8 cellular contexts compared by ENCODE assay signal in the genomic region with DNA sequence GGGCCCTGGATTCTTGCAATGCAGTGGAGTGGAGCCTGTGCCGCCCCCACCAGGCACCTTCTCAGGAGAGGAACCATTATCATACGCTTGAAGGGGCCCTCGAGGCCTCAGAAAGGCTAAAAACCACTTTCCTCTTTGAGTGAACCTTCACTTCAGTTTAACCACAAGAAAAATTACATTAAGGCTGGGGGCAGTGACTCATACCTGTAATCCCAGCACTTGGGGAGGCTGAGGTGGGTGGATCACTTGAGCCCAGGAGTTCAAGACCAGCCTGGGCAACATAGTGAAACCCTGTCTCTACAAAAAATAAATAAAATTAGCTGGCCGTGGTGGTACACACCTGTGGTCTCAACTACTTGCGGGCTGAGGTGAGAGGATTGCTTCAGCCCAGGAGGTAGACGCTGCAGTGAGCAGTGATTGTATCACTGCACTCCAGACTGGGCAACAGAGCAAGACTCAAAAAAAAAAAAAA.
DNase-seq lines count a peak whose midpoint lies in the region; ATAC-seq, FAIRE-seq and TF ChIP-seq lines count a peak whose summit lies in the region.
"Not testable (repeated sequence)": the region's sequence is repeated elsewhere in the genome, so short reads cannot be mapped to it uniquely, and the experiment has no call there.

No MANE protein-coding gene starts in this region.

- ATAC-seq in GM18870 (IDR thresholded peaks at IDR 0.05; ENCODE audit: unreplicated experiment) (peak; percentile 62), HG02759 (IDR thresholded peaks at IDR 0.05; ENCODE audit: unreplicated experiment) (peak; percentile 74)
- not testable (repeated sequence) for ATAC-seq in IMR-90 (ENCODE audit: low read depth); K562
- peak; percentile 93 for ATAC-seq in activated CD8-positive, alpha-beta T cell treated with anti-CD3 and anti-CD28 coated beads for 36 hours

- not testable (repeated sequence) for TF ChIP-seq CTCF in IMR-90 (conservative IDR thresholded peaks at IDR 0.05; ENCODE audit: low read depth, low read length); OCI-LY7 (conservative IDR thresholded peaks at IDR 0.05; ENCODE audit: low read length); activated CD8-positive, alpha-beta T cell treated with anti-CD3 and anti-CD28 coated beads for 36 hours (IDR thresholded peaks at IDR 0.05); K562 (IDR thresholded peaks at IDR 0.05 in 2 of 3, conservative IDR thresholded peaks at IDR 0.05 in 1 of 3; ENCODE audit: insufficient read depth in 2 of 3, low read depth in 1 of 3, low read length in 3 of 3)

- H3K9me3 Mint-ChIP-seq in activated CD8-positive, alpha-beta T cell treated with anti-CD3 and anti-CD28 coated beads for 36 hours, result not testable (repeated sequence)

- H4K5ac ChIP-seq in IMR-90 (ENCODE audit: low read depth, low read length), result not testable (repeated sequence)

- 76% methylated on average over 3 of the region's 6 CpGs; no CpG with 5 or more reads in 1 of the 2 experiments for WGBS in IMR-90 (ENCODE audit: extremely low coverage in 2 of 2, insufficient read length in 1 of 2), 2 experiments
- WGBS in K562 (ENCODE audit: insufficient coverage, low coverage, missing lambda C conversion rate), result 59% methylated on average over 6 of the region's 6 CpGs

- not testable (repeated sequence) for H2AK9ac ChIP-seq in IMR-90 (replicated peaks; ENCODE audit: low read depth, low read length, poor library complexity)

- not testable (repeated sequence) for H3K56ac ChIP-seq in IMR-90 (ENCODE audit: extremely low read depth, insufficient read depth, low read length)

- not testable (repeated sequence) for H3K36me3 ChIP-seq in IMR-90 (ENCODE audit: control insufficient read depth, insufficient read depth, low read length); OCI-LY7 (ENCODE audit: insufficient read depth, low read length); K562 (ENCODE audit: control insufficient read depth, insufficient read depth, low read length)

- H3K4me1 ChIP-seq in IMR-90 (ENCODE audit: control insufficient read depth, insufficient read depth, low read length) (peaks cover 23% of the 10 kb centered on the region), OCI-LY7 (ENCODE audit: insufficient read depth, low read length, poor library complexity, severe bottlenecking) (peaks cover 44% of the 10 kb centered on the region), K562 (replicated peaks in 1 of 2; ENCODE audit: control insufficient read depth in 2 of 2, insufficient read depth in 2 of 2, low read length in 2 of 2) (peaks cover 6 to 24% of the 10 kb centered on the region in 2 experiments; a peak in 4 of 5 replicates)

- DNase-seq in DMS79 (lab: John Stamatoyannopoulos, UW) (peak; percentile 67), IMR-90 (peak; percentile 55), K562 (ENCODE audit: extremely low read depth in 1 of 4, low spot score in 3 of 4) (peak in 1 of 4 experiments; percentile 21)
- DNase-seq in OCI-LY7 (ENCODE audit: low spot score), result not testable (repeated sequence)
- DNase-seq in activated CD8-positive, alpha-beta T cell treated with anti-CD3 and anti-CD28 coated beads for 36 hours, result peak; percentile 86
- DNase-seq in stimulated activated CD4-positive, alpha-beta T cell treated with anti-CD3 and anti-CD28 coated beads, Interleukin-15, amount 100 ng/mL, for 48 hours (ENCODE audit: low read depth in 2 of 2), result peak; percentile 29 to 34

- not testable (repeated sequence) for H2BK5ac ChIP-seq in IMR-90 (ENCODE audit: low read depth, low read length, poor library complexity, severe bottlenecking)

- FAIRE-seq in K562 (lab: Jason Lieb, UNC), result not testable (repeated sequence)

- not testable (repeated sequence) for TF ChIP-seq EP300 in K562 (IDR thresholded peaks at IDR 0.05; ENCODE audit: low read length)

- dilution Hi-C loops in IMR-90 (cut with HindIII; ENCODE audit: low sequenced_read_pairs, unreplicated experiment), result not testable (repeated sequence)

- H2AK5ac ChIP-seq in IMR-90 (ENCODE audit: low read depth, low read length), result not testable (repeated sequence)

- H3K23ac ChIP-seq in IMR-90 (ENCODE audit: low read depth, low read length), result not testable (repeated sequence)

- not testable (repeated sequence) for H3K4ac ChIP-seq in IMR-90 (ENCODE audit: low read depth, low read length)

- H4K20me1 ChIP-seq in IMR-90 (ENCODE audit: insufficient read depth, low read length) (peaks cover 91% of the 10 kb centered on the region), K562 (replicated peaks; ENCODE audit: control insufficient read depth, insufficient read depth, low read length) (peaks cover 26% of the 10 kb centered on the region; the same call in 1 of the 2 replicates)
- H4K20me1 ChIP-seq in OCI-LY7 (ENCODE audit: insufficient read depth, low read length), result not testable (repeated sequence)

- not testable (repeated sequence) for H3K9ac ChIP-seq in IMR-90 (ENCODE audit: low read depth, low read length); K562 (ENCODE audit: insufficient read depth in 1 of 2, low read depth in 2 of 2, low read length in 2 of 2)

- not testable (repeated sequence) for H2AFZ ChIP-seq in IMR-90 (replicated peaks; ENCODE audit: low read length, poor library complexity); OCI-LY7 (ENCODE audit: low read length); K562 (ENCODE audit: low read depth, low read length)

- peaks cover 26% of the 10 kb centered on the region; the same call in 1 of the 2 replicates for H3K9me1 ChIP-seq in IMR-90 (ENCODE audit: insufficient read depth, low read length)
- not testable (repeated sequence) for H3K9me1 ChIP-seq in K562 (ENCODE audit: control insufficient read depth, insufficient read depth, low read length)

- peaks cover 10% of the 10 kb centered on the region for H3K36me3 Mint-ChIP-seq in activated CD8-positive, alpha-beta T cell treated with anti-CD3 and anti-CD28 coated beads for 36 hours (ENCODE audit: low read depth)

- H4K91ac ChIP-seq in IMR-90 (ENCODE audit: insufficient read depth, low read depth, low read length), result not testable (repeated sequence)

- H3K14ac ChIP-seq in IMR-90 (replicated peaks; ENCODE audit: low read depth, low read length), result not testable (repeated sequence)

- H3K18ac ChIP-seq in IMR-90 (ENCODE audit: low read depth, low read length), result not testable (repeated sequence)

- not testable (repeated sequence) for H3K9me2 ChIP-seq in OCI-LY7 (ENCODE audit: insufficient read depth, low read length)

- H3K9me3 ChIP-seq in IMR-90 (ENCODE audit: control insufficient read depth, insufficient read depth, low read length); OCI-LY7 (ENCODE audit: low read length); K562 (replicated peaks; ENCODE audit: control insufficient read depth, insufficient read depth, low read depth, low read length): not testable (repeated sequence)

- H3K4me1 Mint-ChIP-seq in activated CD8-positive, alpha-beta T cell treated with anti-CD3 and anti-CD28 coated beads for 36 hours (ENCODE audit: low read depth), result peaks cover 66% of the 10 kb centered on the region

- H2BK15ac ChIP-seq in IMR-90 (ENCODE audit: low read depth, low read length), result not testable (repeated sequence)

- POLR2A ChIA-PET in IMR-90 (lab: Charles Lee; ENCODE audit: unreplicated experiment); OCI-LY7 (lab: Charles Lee); K562 (lab: Yijun Ruan, JAX): not testable (repeated sequence)
- POLR2A ChIA-PET in activated CD8-positive, alpha-beta T cell treated with anti-CD3 and anti-CD28 coated beads for 36 hours (lab: Charles Lee), result interaction anchor here (1.0 kb wide), 1 partner anchor 9 kb away, joined by 4 read pairs; no protein-coding TSS in a partner anchor

- intact Hi-C loops in IMR-90 (cut with micrococcal nuclease); OCI-LY7 (cut with micrococcal nuclease; ENCODE audit: unreplicated experiment); activated CD8-positive, alpha-beta T cell treated with anti-CD3 and anti-CD28 coated beads for 36 hours (cut with micrococcal nuclease); K562 (cut with micrococcal nuclease): not testable (repeated sequence)

- H3K79me2 ChIP-seq in OCI-LY7 (ENCODE audit: insufficient read depth, low read depth, low read length) (peaks cover 63% of the 10 kb centered on the region), K562 (ENCODE audit: control insufficient read depth, insufficient read depth, low read length) (peaks cover 79% of the 10 kb centered on the region)

- peak overlapping the region; percentile 19 for H3K4me3 Mint-ChIP-seq in activated CD8-positive, alpha-beta T cell treated with anti-CD3 and anti-CD28 coated beads for 36 hours

- not testable (repeated sequence) for H4K8ac ChIP-seq in IMR-90 (ENCODE audit: low read depth in 2 of 2, low read length in 2 of 2)

- H3K27ac Mint-ChIP-seq in activated CD8-positive, alpha-beta T cell treated with anti-CD3 and anti-CD28 coated beads for 36 hours, result peak overlapping the region; percentile 72

- CTCF ChIA-PET in IMR-90 (lab: Yijun Ruan, JAX); OCI-LY7 (lab: Charles Lee; ENCODE audit: unreplicated experiment); activated CD8-positive, alpha-beta T cell treated with anti-CD3 and anti-CD28 coated beads for 36 hours (lab: Charles Lee); K562 (lab: Yijun Ruan, JAX; ENCODE audit: low intra/inter-chr PET ratio): not testable (repeated sequence)

- H3K27ac ChIP-seq in IMR-90 (ENCODE audit: insufficient read depth, low read length); OCI-LY7 (ENCODE audit: low read depth, low read length, poor library complexity, severe bottlenecking); K562 (ENCODE audit: extremely low read depth, low read depth, low read length): not testable (repeated sequence)

- TF ChIP-seq RAD21 in IMR-90 (IDR thresholded peaks at IDR 0.05; ENCODE audit: low read length); K562 (CRISPR knock-in tag; conservative IDR thresholded peaks at IDR 0.05 in 1 of 2, IDR thresholded peaks at IDR 0.05 in 1 of 2): not testable (repeated sequence)

- in situ Hi-C loops in IMR-90 (cut with MboI; ENCODE audit: low sequenced_read_pairs); K562 (cut with MboI): not testable (repeated sequence)

- not testable (repeated sequence) for H3K4me3 ChIP-seq in IMR-90 (ENCODE audit: insufficient read depth, low read depth, low read length); OCI-LY7 (ENCODE audit: low read depth, low read length, poor library complexity, severe bottlenecking); K562

- H3K27me3 Mint-ChIP-seq in activated CD8-positive, alpha-beta T cell treated with anti-CD3 and anti-CD28 coated beads for 36 hours, result not testable (repeated sequence)

- not testable (repeated sequence) for BruUV-seq in IMR-90 (replicated peaks; lab: Mats Ljungman, UMichigan); OCI-LY7 (replicated peaks; lab: Mats Ljungman, UMichigan); K562 (replicated peaks; lab: Mats Ljungman, UMichigan)

- TF ChIP-seq POLR2A in IMR-90 (IDR thresholded peaks at IDR 0.05; ENCODE audit: low read depth, low read length); K562 (conservative IDR thresholded peaks at IDR 0.05): not testable (repeated sequence)

- not testable (repeated sequence) for H3K27me3 ChIP-seq in IMR-90 (ENCODE audit: control insufficient read depth, insufficient read depth, low read length); K562 (ENCODE audit: control insufficient read depth in 2 of 2, insufficient read depth in 2 of 2, low read length in 2 of 2)

- not testable (repeated sequence) for H2BK120ac ChIP-seq in IMR-90 (ENCODE audit: low read depth, low read length)

- peaks cover 45 to 81% of the 10 kb centered on the region in 2 experiments for H3K79me1 ChIP-seq in IMR-90 (ENCODE audit: low read depth in 1 of 2, low read length in 2 of 2)

- not testable (repeated sequence) for H3K4me2 ChIP-seq in IMR-90 (ENCODE audit: low read depth, low read length); K562 (ENCODE audit: insufficient read depth, low read length)
- 0 out of 2 replicates have a peak overlapping the region, but pooled peaks have one; percentile 10 for H3K4me2 ChIP-seq in OCI-LY7 (ENCODE audit: low read length)

- H2BK20ac ChIP-seq in IMR-90 (ENCODE audit: low read depth, low read length), result not testable (repeated sequence)
